ENCODE assay signal across 8 cellular contexts in genomic region chr11:119085523-119085878, GRCh38. TPM values are rescaled to one million over a fixed set of nuclear protein-coding genes. Genes with fewer than 3 reads are reported as not detected.
A peak's percentile ranks its signal among the peaks of the same experiment; 100 is the strongest.
DNase-seq lines count a peak whose midpoint lies in the region; ATAC-seq, FAIRE-seq and TF ChIP-seq lines count a peak whose summit lies in the region.

No MANE protein-coding gene starts in this region.

- peak overlapping the region; percentile 97 for H3K27ac Mint-ChIP-seq in activated CD8-positive, alpha-beta T cell treated with anti-CD3 and anti-CD28 coated beads for 36 hours

- H3K9me3 Mint-ChIP-seq in activated CD8-positive, alpha-beta T cell treated with anti-CD3 and anti-CD28 coated beads for 36 hours, result no peaks in the 10 kb centered on the region

- H3K27me3 ChIP-seq in heart right ventricle (no peaks in the 10 kb centered on the region), small intestine (ENCODE audit: control insufficient read depth in 2 of 2, insufficient read depth in 2 of 2, low read length in 2 of 2) (no peaks in the 10 kb centered on the region)

- peaks cover 9% of the 10 kb centered on the region for H3K36me3 Mint-ChIP-seq in activated CD8-positive, alpha-beta T cell treated with anti-CD3 and anti-CD28 coated beads for 36 hours (ENCODE audit: low read depth)

- 4 to 5% methylated on average over 10 of the region's 10 CpGs for WGBS in heart right ventricle, 2 donors
- WGBS in small intestine, 3 donors, result 2 to 4% (median 3%) methylated on average over 10 of the region's 10 CpGs

- no peak for FAIRE-seq in small intestine (lab: Jason Lieb, UNC)

- H3K27ac ChIP-seq in heart right ventricle, result peak overlapping the region; percentile 65 to 97 (median 90)
- peak overlapping the region; percentile 37 to 91 for H3K27ac ChIP-seq in small intestine (ENCODE audit: low read depth in 1 of 2, low read length in 1 of 2)

- intact Hi-C loops in activated CD8-positive, alpha-beta T cell treated with anti-CD3 and anti-CD28 coated beads for 36 hours (cut with micrococcal nuclease), result no loop called here
- intact Hi-C loops in heart right ventricle (cut with DNase I), result no loop called here

- H3K4me3 ChIP-seq in GM12865 (ENCODE audit: low read depth, low read length), result peak overlapping the region; percentile 94
- H3K4me3 ChIP-seq in heart right ventricle, result peak overlapping the region; percentile 45 to 94 (median 66)
- H3K4me3 ChIP-seq in small intestine (ENCODE audit: low read depth in 1 of 2, low read length in 2 of 2), result peak overlapping the region; percentile 60 to 70

- POLR2A ChIA-PET in activated CD8-positive, alpha-beta T cell treated with anti-CD3 and anti-CD28 coated beads for 36 hours (lab: Charles Lee), result interaction anchor here (0.7 to 4.6 kb wide), 15 partner anchors 9 to 87 kb away, joined by 3 to 74 read pairs (median 4); partner anchors contain the start of genes CENATAC, DPAGT1, RPS25 and TRAPPC4
- POLR2A ChIA-PET in HEK293T (lab: Yijun Ruan, JAX), result interaction anchor here (1.0 to 3.4 kb wide), 12 partner anchors 9 to 98 kb away, joined by 3 to 47 read pairs (median 8); partner anchors contain the start of genes C2CD2L, DPAGT1, HINFP and HYOU1

- no peaks in the 10 kb centered on the region for H3K27me3 Mint-ChIP-seq in activated CD8-positive, alpha-beta T cell treated with anti-CD3 and anti-CD28 coated beads for 36 hours

- H3K4me1 ChIP-seq in heart right ventricle (peaks cover 4 to 48% (median 16%) of the 10 kb centered on the region in 9 donors), small intestine (ENCODE audit: control insufficient read depth in 2 of 2, insufficient read depth in 1 of 2, low read depth in 1 of 2, low read length in 1 of 2) (peaks cover 3% of the 10 kb centered on the region in 2 donors)

- no peak for TF ChIP-seq POLR2A in GM18505 (IDR thresholded peaks at IDR 0.05; ENCODE audit: borderline replicate concordance, extremely low read depth, insufficient read depth, insufficient read length)

- no peak for TF ChIP-seq CTCF in GM12865 (IDR thresholded peaks at IDR 0.05; ENCODE audit: insufficient read depth, low read depth, low read length, missing control alignments)
- TF ChIP-seq CTCF in activated CD8-positive, alpha-beta T cell treated with anti-CD3 and anti-CD28 coated beads for 36 hours (IDR thresholded peaks at IDR 0.05), result no peak
- no peak for TF ChIP-seq CTCF in heart right ventricle (IDR thresholded peaks at IDR 0.05)

- no peak for DNase-seq in GM12865 (ENCODE audit: low read depth)
- peak; percentile 75 for DNase-seq in activated CD8-positive, alpha-beta T cell treated with anti-CD3 and anti-CD28 coated beads for 36 hours
- no peak for DNase-seq in heart right ventricle
- DNase-seq in small intestine, result no peak
- DNase-seq in HEK293T (ENCODE audit: extremely low spot score), result no peak
- DNase-seq in medulla oblongata (ENCODE audit: extremely low spot score), result no peak

- CTCF ChIA-PET in activated CD8-positive, alpha-beta T cell treated with anti-CD3 and anti-CD28 coated beads for 36 hours (lab: Charles Lee), result interaction anchor here (1.2 to 2.9 kb wide), 3 partner anchors 10 to 173 kb away, joined by 3 to 11 read pairs (median 6); partner anchors contain the start of gene VPS11
- CTCF ChIA-PET in HEK293T (lab: Yijun Ruan, JAX), result interaction anchor here (0.6 to 1.0 kb wide), 3 partner anchors 16 to 236 kb away, joined by 3 read pairs; partner anchors contain the start of gene DPAGT1

- H3K36me3 ChIP-seq in heart right ventricle (peaks cover 0 to 34% (median 16%) of the 10 kb centered on the region in 9 donors), small intestine (ENCODE audit: control insufficient read depth in 2 of 2, insufficient read depth in 2 of 2, low read length in 2 of 2) (peaks cover 5 to 13% of the 10 kb centered on the region in 2 donors)

- peaks cover 18% of the 10 kb centered on the region for H3K4me1 Mint-ChIP-seq in activated CD8-positive, alpha-beta T cell treated with anti-CD3 and anti-CD28 coated beads for 36 hours (ENCODE audit: low read depth)

- H3K9me3 ChIP-seq in heart right ventricle (no peaks in the 10 kb centered on the region), small intestine (ENCODE audit: control insufficient read depth, low read depth) (no peaks in the 10 kb centered on the region)

- ATAC-seq in HG03066 (IDR thresholded peaks at IDR 0.05; ENCODE audit: low read depth, unreplicated experiment) (peak; percentile 16), heart right ventricle (peak in 3 of 8 donors; percentile 1 to 6 (median 2)), GM18505 (IDR thresholded peaks at IDR 0.05; ENCODE audit: unreplicated experiment) (no peak)
- no peak for ATAC-seq in activated CD8-positive, alpha-beta T cell treated with anti-CD3 and anti-CD28 coated beads for 36 hours

- peak overlapping the region; percentile 99 for H3K4me3 Mint-ChIP-seq in activated CD8-positive, alpha-beta T cell treated with anti-CD3 and anti-CD28 coated beads for 36 hours

TF ChIP-seq in HEK293T, 16 proteins besides CTCF, POLR2A, EP300 and RAD21:
- TF ChIP-seq ZNF384 (IDR thresholded peaks at IDR 0.05) (no peak), FOXK2 (IDR thresholded peaks at IDR 0.05) (no peak), ARNT (IDR thresholded peaks at IDR 0.05) (no peak), SP1 (IDR thresholded peaks at IDR 0.05) (no peak), ELF4 (IDR thresholded peaks at IDR 0.05) (no peak), HDGF (IDR thresholded peaks at IDR 0.05; ENCODE audit: borderline replicate concordance) (no peak), FOXM1 (IDR thresholded peaks at IDR 0.05; ENCODE audit: borderline replicate concordance) (no peak), NFRKB (IDR thresholded peaks at IDR 0.05) (no peak), BHLHE40 (IDR thresholded peaks at IDR 0.05; ENCODE audit: borderline replicate concordance) (no peak), SUZ12 (IDR thresholded peaks at IDR 0.05) (no peak), LEF1 (IDR thresholded peaks at IDR 0.05; ENCODE audit: borderline replicate concordance) (no peak), L3MBTL2 (conservative IDR thresholded peaks at IDR 0.05) (no peak), TARDBP (IDR thresholded peaks at IDR 0.05) (no peak)
- TF ChIP-seq, protein P1, sequence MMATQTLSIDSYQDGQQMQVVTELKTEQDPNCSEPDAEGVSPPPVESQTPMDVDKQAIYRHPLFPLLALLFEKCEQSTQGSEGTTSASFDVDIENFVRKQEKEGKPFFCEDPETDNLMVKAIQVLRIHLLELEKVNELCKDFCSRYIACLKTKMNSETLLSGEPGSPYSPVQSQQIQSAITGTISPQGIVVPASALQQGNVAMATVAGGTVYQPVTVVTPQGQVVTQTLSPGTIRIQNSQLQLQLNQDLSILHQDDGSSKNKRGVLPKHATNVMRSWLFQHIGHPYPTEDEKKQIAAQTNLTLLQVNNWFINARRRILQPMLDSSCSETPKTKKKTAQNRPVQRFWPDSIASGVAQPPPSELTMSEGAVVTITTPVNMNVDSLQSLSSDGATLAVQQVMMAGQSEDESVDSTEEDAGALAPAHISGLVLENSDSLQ (IDR thresholded peaks at IDR 0.05), result no peak
TF ChIP-seq in HEK293T: peak in this region for 0.

RNA-seq across cellular contexts. Expression of gene HMBS, which starts 0.8 kb away (rescaled TPM):
- 10 to 100 TPM; 33.6 to 36.1 TPM for total RNA-seq in activated CD8-positive, alpha-beta T cell treated with anti-CD3 and anti-CD28 coated beads for 36 hours
- total RNA-seq in heart right ventricle, result 10 to 100 TPM; 14.3 to 24.9 (median 17.3) TPM
- polyA plus RNA-seq in heart right ventricle (10 to 100 TPM; 33.0 to 39.7 TPM), small intestine (10 to 100 TPM; 19.5 to 45.3 (median 21.5) TPM)

RNA-seq across cellular contexts. Expression of gene DPAGT1, which starts 16.2 kb away (rescaled TPM):
- 10 to 100 TPM; 51.1 to 52.2 TPM for total RNA-seq in activated CD8-positive, alpha-beta T cell treated with anti-CD3 and anti-CD28 coated beads for 36 hours
- 10 to 100 TPM in 9 of 10 donors, 1 to 10 TPM in 1; 8.6 to 23.2 (median 16.5) TPM for total RNA-seq in heart right ventricle
- polyA plus RNA-seq in heart right ventricle (10 to 100 TPM; 15.3 to 24.3 TPM), small intestine (10 to 100 TPM; 10.8 to 51.2 (median 12.5) TPM)

RNA-seq across cellular contexts. Expression of gene VPS11, which starts 17.9 kb away (rescaled TPM):
- total RNA-seq in activated CD8-positive, alpha-beta T cell treated with anti-CD3 and anti-CD28 coated beads for 36 hours, result 10 to 100 TPM; 17.1 to 17.2 TPM
- total RNA-seq in heart right ventricle, result 10 to 100 TPM; 15.7 to 23.8 (median 21.5) TPM
- polyA plus RNA-seq in heart right ventricle (10 to 100 TPM; 23.7 to 44.2 TPM), small intestine (10 to 100 TPM; 26.0 to 56.4 (median 33.5) TPM)

RNA-seq across cellular contexts. Expression of gene C2CD2L, which starts 21.6 kb away (rescaled TPM):
- total RNA-seq in activated CD8-positive, alpha-beta T cell treated with anti-CD3 and anti-CD28 coated beads for 36 hours, result 10 to 100 TPM; 14.2 to 17.7 TPM
- 10 to 100 TPM in 3 of 10 donors, 1 to 10 TPM in 7; 6.6 to 13.7 (median 8.4) TPM for total RNA-seq in heart right ventricle
- polyA plus RNA-seq in heart right ventricle (10 to 100 TPM in 1 of 2 donors, 1 to 10 TPM in 1; 6.1 to 11.6 TPM), small intestine (10 to 100 TPM; 14.9 to 21.7 (median 19.2) TPM)

RNA-seq across cellular contexts. Expression of gene HYOU1, which starts 28.5 kb away (rescaled TPM):
- total RNA-seq in activated CD8-positive, alpha-beta T cell treated with anti-CD3 and anti-CD28 coated beads for 36 hours, result 100 to 1,000 TPM in 1 of 2 experiments, 10 to 100 TPM in 1; 92.4 to 101 TPM
- 10 to 100 TPM; 45.0 to 96.4 (median 64.4) TPM for total RNA-seq in heart right ventricle
- 100 to 1,000 TPM in 1 of 2 donors, 10 to 100 TPM in 1; 33.0 to 179 TPM for polyA plus RNA-seq in heart right ventricle
- polyA plus RNA-seq in small intestine, result 100 to 1,000 TPM in 1 of 3 donors, 10 to 100 TPM in 2; 17.4 to 127 (median 22.7) TPM
